In the genomic region with DNA sequence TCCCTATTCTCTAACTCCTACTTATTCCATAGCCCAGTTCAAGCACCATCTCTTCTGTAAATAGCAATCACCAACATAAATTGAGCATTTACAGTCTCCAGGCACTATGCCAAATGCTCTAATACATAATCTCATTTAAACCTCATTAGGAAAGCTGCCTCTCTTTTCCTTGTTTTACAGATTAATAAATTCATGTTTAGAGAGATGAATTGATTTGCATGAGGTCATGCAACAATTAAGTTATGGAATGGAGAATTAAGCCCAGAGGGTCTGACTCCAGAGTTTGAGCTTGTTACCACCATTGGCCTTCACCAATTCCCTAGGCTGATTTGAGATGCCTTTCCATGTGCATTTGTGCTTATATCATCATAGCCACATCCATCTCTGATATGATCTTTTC, we compare ENCODE assay signal across 30 cellular contexts.
"Had no signal": no experiment of that assay in that cellular context is flagged by ENCODE, and none has a peak within 500 bp of the region (broad histone marks: within the 10 kb centered on the region; RNA-seq: fewer than 3 reads in every experiment).

No MANE protein-coding gene starts in this region.

- H3K27me3 Mint-ChIP-seq: activated CD4-positive, alpha-beta memory T cell treated with anti-CD3 and anti-CD28 coated beads, Interleukin-2, amount 10 ng/mL, durations not matched to agents 7 days and 5 days; activated CD8-positive, alpha-beta memory T cell treated with anti-CD3 and anti-CD28 coated beads, Interleukin-2, amount 10 ng/mL, durations not matched to agents 7 days and 5 days; activated naive CD4-positive, alpha-beta T cell treated with anti-CD3 and anti-CD28 coated beads, Interleukin-2, amount 10 ng/mL, durations not matched to agents 7 days and 5 days; activated naive CD8-positive, alpha-beta T cell; activated naive CD8-positive, alpha-beta T cell treated with anti-CD3 and anti-CD28 coated beads, Interleukin-2, amount 50 U/mL, for 24 hours; brain had no signal

- H3K9me3 Mint-ChIP-seq: activated CD4-positive, alpha-beta memory T cell treated with anti-CD3 and anti-CD28 coated beads, Interleukin-2, amount 10 ng/mL, durations not matched to agents 7 days and 5 days; activated naive CD4-positive, alpha-beta T cell treated with anti-CD3 and anti-CD28 coated beads, Interleukin-2, amount 10 ng/mL, durations not matched to agents 7 days and 5 days; activated naive CD8-positive, alpha-beta T cell treated with anti-CD3 and anti-CD28 coated beads, Interleukin-2, amount 50 U/mL, for 24 hours; brain had no signal

- H3K27ac Mint-ChIP-seq: activated CD4-positive, alpha-beta memory T cell treated with anti-CD3 and anti-CD28 coated beads, Interleukin-2, amount 10 ng/mL, durations not matched to agents 7 days and 5 days; activated CD8-positive, alpha-beta memory T cell treated with anti-CD3 and anti-CD28 coated beads, Interleukin-2, amount 10 ng/mL, durations not matched to agents 7 days and 5 days; activated naive CD4-positive, alpha-beta T cell treated with anti-CD3 and anti-CD28 coated beads, Interleukin-2, amount 10 ng/mL, durations not matched to agents 7 days and 5 days; activated naive CD8-positive, alpha-beta T cell; activated naive CD8-positive, alpha-beta T cell treated with anti-CD3 and anti-CD28 coated beads, Interleukin-2, amount 50 U/mL, for 24 hours; brain had no signal

- ATAC-seq: activated CD8-positive, alpha-beta memory T cell treated with anti-CD3 and anti-CD28 coated beads, Interleukin-2, amount 10 ng/mL, durations not matched to agents 7 days and 5 days; activated naive CD8-positive, alpha-beta T cell treated with anti-CD3 and anti-CD28 coated beads, Interleukin-2, amount 50 U/mL, for 24 hours; Right ventricle myocardium inferior had no signal

- H3K4me3 Mint-ChIP-seq: activated CD4-positive, alpha-beta memory T cell treated with anti-CD3 and anti-CD28 coated beads, Interleukin-2, amount 10 ng/mL, durations not matched to agents 7 days and 5 days; activated CD8-positive, alpha-beta memory T cell treated with anti-CD3 and anti-CD28 coated beads, Interleukin-2, amount 10 ng/mL, durations not matched to agents 7 days and 5 days; activated naive CD4-positive, alpha-beta T cell treated with anti-CD3 and anti-CD28 coated beads, Interleukin-2, amount 10 ng/mL, durations not matched to agents 7 days and 5 days; activated naive CD8-positive, alpha-beta T cell; activated naive CD8-positive, alpha-beta T cell treated with anti-CD3 and anti-CD28 coated beads, Interleukin-2, amount 50 U/mL, for 24 hours; brain had no signal

- H3K27ac ChIP-seq: KMS-11, PC-9, RWPE1, WERI-Rb-1 had no signal

- H3K4me3 ChIP-seq: PC-9 had no signal

- H3K4me1 Mint-ChIP-seq: activated CD4-positive, alpha-beta memory T cell treated with anti-CD3 and anti-CD28 coated beads, Interleukin-2, amount 10 ng/mL, durations not matched to agents 7 days and 5 days; activated CD8-positive, alpha-beta memory T cell treated with anti-CD3 and anti-CD28 coated beads, Interleukin-2, amount 10 ng/mL, durations not matched to agents 7 days and 5 days; activated naive CD4-positive, alpha-beta T cell treated with anti-CD3 and anti-CD28 coated beads, Interleukin-2, amount 10 ng/mL, durations not matched to agents 7 days and 5 days had no signal

- H3K36me3 ChIP-seq: WERI-Rb-1 had no signal

- DNase-seq: activated CD4-positive, alpha-beta memory T cell treated with anti-CD3 and anti-CD28 coated beads, Interleukin-2, amount 10 ng/mL, durations not matched to agents 7 days and 5 days; activated CD4-positive, alpha-beta T cell treated with anti-CD3 and anti-CD28 coated beads for 1 hour; activated CD4-positive, alpha-beta T cell treated with anti-CD3 and anti-CD28 coated beads for 48 hours; activated CD4-positive, CD25-positive, alpha-beta regulatory T cell; activated CD8-positive, alpha-beta memory T cell treated with anti-CD3 and anti-CD28 coated beads for 24 hours; activated CD8-positive, alpha-beta memory T cell treated with anti-CD3 and anti-CD28 coated beads, Interleukin-2, amount 10 ng/mL, durations not matched to agents 7 days and 5 days; activated CD8-positive, alpha-beta memory T cell treated with anti-CD3 and anti-CD28 coated beads, Interleukin-2, amount 50 U/mL, for 48 hours; activated effector memory CD4-positive, alpha-beta T cell treated with Interleukin-2 at 50 U/mL for 16 hours; activated naive CD4-positive, alpha-beta T cell treated with anti-CD3 and anti-CD28 coated beads, Interleukin-2, amount 10 ng/mL, durations not matched to agents 7 days and 5 days; activated naive CD8-positive, alpha-beta T cell treated with anti-CD3 and anti-CD28 coated beads, Interleukin-2, amount 50 U/mL, for 24 hours; activated T-cell treated with anti-CD3 and anti-CD28 coated beads, Interleukin-2, amount 50 U/mL, for 48 hours; anterior cingulate cortex; caudate nucleus; cerebellar nuclear complex; MM.1S; NCI-H1105; NCI-H1417 treated with DMSO at 0.1 percent for 48 hours; NCI-H187 treated with DMSO at 0.1 percent for 48 hours; NCI-H2171; NCI-H510A; NK-92 treated with Interleukin-12 subunit alpha and Interleukin-12 subunit beta, amount 100 ng/mL, for 24 hours; PC-9; SIG-M5; T1000; WERI-Rb-1 had no signal
